Comparison of ENCODE assay signal across 12 cellular contexts in the genomic region with DNA sequence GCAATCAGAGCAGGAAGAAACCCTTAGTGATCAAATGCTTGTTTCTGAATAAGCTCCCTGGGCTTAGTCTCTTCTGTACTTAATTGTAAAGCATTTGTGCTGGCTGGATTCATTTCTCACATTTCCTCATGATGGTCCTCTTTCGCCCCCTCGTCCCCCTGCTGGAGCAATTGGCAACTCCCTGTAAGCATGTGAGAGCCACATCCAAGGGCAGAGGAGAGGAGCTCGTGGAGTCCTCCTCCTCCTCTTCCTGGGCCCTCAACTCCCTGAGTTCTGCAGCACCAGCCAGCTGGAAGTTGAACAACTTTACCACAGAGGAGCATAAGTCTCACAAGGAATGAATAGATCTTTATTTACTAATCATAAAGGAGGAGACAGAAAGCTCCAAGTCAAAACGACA. TPM values are rescaled to one million over a fixed set of nuclear protein-coding genes. Genes with fewer than 3 reads are reported as not detected.
DNase-seq lines count a peak whose midpoint lies in the region; ATAC-seq and TF ChIP-seq lines count a peak whose summit lies in the region.
"Had no signal": no experiment of that assay in that cellular context is flagged by ENCODE, and none has a peak within 500 bp of the region (broad histone marks: within the 10 kb centered on the region; RNA-seq: fewer than 3 reads in every experiment).

No MANE protein-coding gene starts in this region.

- peaks cover 6% of the 10 kb centered on the region for H3K4me1 Mint-ChIP-seq in activated T-helper 1 cell treated with anti-CD3 and anti-CD28 coated beads, Interleukin-12 subunit alpha, Interleukin-12 subunit beta, Interleukin-2, Interleukin-4 antibody, amounts not matched to agents 30 ng/mL and 10 ng/mL and 1 ng/mL, durations not matched to agents 14 hours and 24 hours and 36 hours (ENCODE audit: low read depth)
- H3K4me1 Mint-ChIP-seq: activated naive CD8-positive, alpha-beta T cell treated with anti-CD3 and anti-CD28 coated beads, Interleukin-2, amount 50 U/mL, for 24 hours had no signal

- TF ChIP-seq CTCF in AG04449 (IDR thresholded peaks at IDR 0.05; ENCODE audit: insufficient read depth, low read length, missing control alignments) (peak; percentile 23), GM12865 (IDR thresholded peaks at IDR 0.05; ENCODE audit: insufficient read depth, low read depth, low read length, missing control alignments) (peak; percentile 15), RWPE2 (IDR thresholded peaks at IDR 0.05; ENCODE audit: poor library complexity, severe bottlenecking) (peak; percentile 27), fibroblast of villous mesenchyme (IDR thresholded peaks at IDR 0.05; ENCODE audit: insufficient read depth, low read depth, low read length) (peak; percentile 24)

- no peak overlapping the region for H3K4me3 Mint-ChIP-seq in activated T-helper 1 cell treated with anti-CD3 and anti-CD28 coated beads, Interleukin-12 subunit alpha, Interleukin-12 subunit beta, Interleukin-2, Interleukin-4 antibody, amounts not matched to agents 30 ng/mL and 10 ng/mL and 1 ng/mL, durations not matched to agents 14 hours and 24 hours and 36 hours
- H3K4me3 Mint-ChIP-seq: activated naive CD8-positive, alpha-beta T cell treated with anti-CD3 and anti-CD28 coated beads, Interleukin-2, amount 50 U/mL, for 24 hours; natural killer cell treated with Interleukin-12 subunit alpha and Interleukin-12 subunit beta and Interleukin-15 and Interleukin-18, amount 100 ng/mL, for 72 hours had no signal

- CTCF ChIA-PET in AG04449 (lab: Yijun Ruan, JAX) = interaction anchor here (1.0 to 2.8 kb wide), 3 partner anchors 30 to 380 kb away, joined by 3 to 11 read pairs (median 3); no protein-coding TSS in a partner anchor

- H3K36me3 ChIP-seq in RWPE2 (ENCODE audit: low read depth) = peaks cover 15% of the 10 kb centered on the region

- DNase-seq in AG04449 (ENCODE audit: low read depth, low spot score) (no peak), GM12865 (ENCODE audit: low read depth) (no peak), RWPE2 (ENCODE audit: low spot score) (no peak), fibroblast of villous mesenchyme (ENCODE audit: low read depth) (no peak), NCI-H187 (lab: John Stamatoyannopoulos, UW) (no peak), activated gamma-delta T cell treated with Interleukin-2 at 50 U/mL for 16 hours (no peak), hippocampal formation (lab: John Stamatoyannopoulos, UW) (no peak)
- DNase-seq in activated T-helper 1 cell treated with anti-CD3 and anti-CD28 coated beads, Interleukin-12 subunit alpha, Interleukin-12 subunit beta, Interleukin-2, Interleukin-4 antibody, amounts not matched to agents 30 ng/mL and 10 ng/mL and 1 ng/mL, durations not matched to agents 14 hours and 24 hours and 36 hours (ENCODE audit: low spot score) = no peak
- DNase-seq: activated naive CD8-positive, alpha-beta T cell treated with anti-CD3 and anti-CD28 coated beads, Interleukin-2, amount 50 U/mL, for 24 hours; NCI-H2081 treated with DMSO at 0.1 percent for 48 hours; stimulated activated CD4-positive, alpha-beta T cell treated with anti-CD3 and anti-CD28 coated beads, Interleukin-4, amount 100 ng/mL, for 1 hour had no signal

- POLR2A ChIA-PET in AG04449 (lab: Yijun Ruan, JAX) = no interaction called here

- H3K4me1 ChIP-seq in RWPE2 (ENCODE audit: insufficient read depth, poor library complexity, severe bottlenecking) = no peaks in the 10 kb centered on the region

- peak; percentile 59; the same call in 2 of the 3 replicates for ATAC-seq in RWPE2 (ENCODE audit: low read depth)
- ATAC-seq: activated naive CD8-positive, alpha-beta T cell treated with anti-CD3 and anti-CD28 coated beads, Interleukin-2, amount 50 U/mL, for 24 hours; natural killer cell treated with Interleukin-12 subunit alpha and Interleukin-12 subunit beta and Interleukin-15 and Interleukin-18, amount 100 ng/mL, for 72 hours had no signal

- no peak overlapping the region for H3K27ac ChIP-seq in RWPE2 (ENCODE audit: poor library complexity, severe bottlenecking)

- no peaks in the 10 kb centered on the region for H3K27me3 ChIP-seq in RWPE2 (ENCODE audit: insufficient read depth, poor library complexity, severe bottlenecking)

- H3K9me3 ChIP-seq in RWPE2 (ENCODE audit: severe bottlenecking) = no peaks in the 10 kb centered on the region

- H3K27me3 Mint-ChIP-seq in activated T-helper 1 cell treated with anti-CD3 and anti-CD28 coated beads, Interleukin-12 subunit alpha, Interleukin-12 subunit beta, Interleukin-2, Interleukin-4 antibody, amounts not matched to agents 30 ng/mL and 10 ng/mL and 1 ng/mL, durations not matched to agents 14 hours and 24 hours and 36 hours (ENCODE audit: insufficient read depth) = no peaks in the 10 kb centered on the region
- H3K27me3 Mint-ChIP-seq: activated naive CD8-positive, alpha-beta T cell treated with anti-CD3 and anti-CD28 coated beads, Interleukin-2, amount 50 U/mL, for 24 hours; natural killer cell treated with Interleukin-12 subunit alpha and Interleukin-12 subunit beta and Interleukin-15 and Interleukin-18, amount 100 ng/mL, for 72 hours had no signal

- peaks cover 2% of the 10 kb centered on the region for H3K36me3 Mint-ChIP-seq in activated T-helper 1 cell treated with anti-CD3 and anti-CD28 coated beads, Interleukin-12 subunit alpha, Interleukin-12 subunit beta, Interleukin-2, Interleukin-4 antibody, amounts not matched to agents 30 ng/mL and 10 ng/mL and 1 ng/mL, durations not matched to agents 14 hours and 24 hours and 36 hours (ENCODE audit: low read depth)
- H3K36me3 Mint-ChIP-seq: natural killer cell treated with Interleukin-12 subunit alpha and Interleukin-12 subunit beta and Interleukin-15 and Interleukin-18, amount 100 ng/mL, for 72 hours had no signal

- intact Hi-C loops in activated T-helper 1 cell treated with anti-CD3 and anti-CD28 coated beads, Interleukin-12 subunit alpha, Interleukin-12 subunit beta, Interleukin-2, Interleukin-4 antibody, amounts not matched to agents 30 ng/mL and 10 ng/mL and 1 ng/mL, durations not matched to agents 14 hours and 24 hours and 36 hours (cut with micrococcal nuclease) = no loop called here

- no peak overlapping the region for H3K27ac Mint-ChIP-seq in activated T-helper 1 cell treated with anti-CD3 and anti-CD28 coated beads, Interleukin-12 subunit alpha, Interleukin-12 subunit beta, Interleukin-2, Interleukin-4 antibody, amounts not matched to agents 30 ng/mL and 10 ng/mL and 1 ng/mL, durations not matched to agents 14 hours and 24 hours and 36 hours
- H3K27ac Mint-ChIP-seq: activated naive CD8-positive, alpha-beta T cell treated with anti-CD3 and anti-CD28 coated beads, Interleukin-2, amount 50 U/mL, for 24 hours; natural killer cell treated with Interleukin-12 subunit alpha and Interleukin-12 subunit beta and Interleukin-15 and Interleukin-18, amount 100 ng/mL, for 72 hours had no signal

- no peak overlapping the region for H3K4me3 ChIP-seq in AG04449 (ENCODE audit: low read depth, low read length)
- H3K4me3 ChIP-seq in GM12865 (ENCODE audit: low read depth, low read length) = no peak overlapping the region
- H3K4me3 ChIP-seq in RWPE2 (ENCODE audit: severe bottlenecking) = no peak overlapping the region
- no peak overlapping the region for H3K4me3 ChIP-seq in fibroblast of villous mesenchyme (ENCODE audit: low read depth, low read length)

- no peaks in the 10 kb centered on the region for H3K9me3 Mint-ChIP-seq in activated T-helper 1 cell treated with anti-CD3 and anti-CD28 coated beads, Interleukin-12 subunit alpha, Interleukin-12 subunit beta, Interleukin-2, Interleukin-4 antibody, amounts not matched to agents 30 ng/mL and 10 ng/mL and 1 ng/mL, durations not matched to agents 14 hours and 24 hours and 36 hours
- H3K9me3 Mint-ChIP-seq: activated naive CD8-positive, alpha-beta T cell treated with anti-CD3 and anti-CD28 coated beads, Interleukin-2, amount 50 U/mL, for 24 hours; natural killer cell treated with Interleukin-12 subunit alpha and Interleukin-12 subunit beta and Interleukin-15 and Interleukin-18, amount 100 ng/mL, for 72 hours had no signal

RNA-seq across cellular contexts. Expression of a gene that starts 12.6 kb away (rescaled TPM):
- 0.97 and 1.3 TPM in 2 replicates for total RNA-seq in fibroblast of villous mesenchyme
- 0.26 and 0.32 TPM in 2 replicates for total RNA-seq in activated T-helper 1 cell treated with anti-CD3 and anti-CD28 coated beads, Interleukin-12 subunit alpha, Interleukin-12 subunit beta, Interleukin-2, Interleukin-4 antibody, amounts not matched to agents 30 ng/mL and 10 ng/mL and 1 ng/mL, durations not matched to agents 14 hours and 24 hours and 36 hours
